9 cellular contexts compared by ENCODE assay signal in genomic region chr1:201488817-201489581, GRCh38.
DNase-seq lines count a peak whose midpoint lies in the region; ATAC-seq, FAIRE-seq and TF ChIP-seq lines count a peak whose summit lies in the region.
"Had no signal": no experiment of that assay in that cellular context is flagged by ENCODE, and none has a peak within 500 bp of the region (broad histone marks: within the 10 kb centered on the region; RNA-seq: fewer than 3 reads in every experiment).

No MANE protein-coding gene starts in this region.

- H3K36me3 Mint-ChIP-seq in nephron (ENCODE audit: low read depth), result no peaks in the 10 kb centered on the region

- FAIRE-seq in RCC 7860 (lab: Jason Lieb, UNC), result peak; percentile 93

- H3K27ac Mint-ChIP-seq in nephron, result peak overlapping the region; percentile 56 to 88 (median 81)
- H3K27ac Mint-ChIP-seq: T-cell had no signal

- H3K4me3 Mint-ChIP-seq in nephron, result no peak overlapping the region
- H3K4me3 Mint-ChIP-seq: T-cell had no signal

- H3K27me3 Mint-ChIP-seq in nephron (ENCODE audit: low read depth), result peaks cover 10% of the 10 kb centered on the region
- H3K27me3 Mint-ChIP-seq: T-cell had no signal

- H3K4me1 Mint-ChIP-seq in nephron, result peaks cover 68% of the 10 kb centered on the region
- H3K4me1 Mint-ChIP-seq: T-cell had no signal

- no peak for ATAC-seq in HG02852 (IDR thresholded peaks at IDR 0.05; ENCODE audit: unreplicated experiment)
- no peak for ATAC-seq in HG03378 (IDR thresholded peaks at IDR 0.05; ENCODE audit: unreplicated experiment)
- no peak for ATAC-seq in HG03342 (IDR thresholded peaks at IDR 0.05; ENCODE audit: unreplicated experiment)
- ATAC-seq: T-cell had no signal

- DNase-seq in AG09319 (ENCODE audit: extremely low read depth, low read depth) (peak; percentile 85), RCC 7860 (ENCODE audit: low spot score) (peak; percentile 89), erythroblast (lab: John Stamatoyannopoulos, UW) (peak; percentile 35 to 79), activated T-cell treated with anti-CD3 and anti-CD28 coated beads for 4 hours (no peak)

- TF ChIP-seq POLR2A in erythroblast (IDR thresholded peaks at IDR 0.05; ENCODE audit: low read length), result no peak

- peaks cover 5% of the 10 kb centered on the region for H3K9me3 Mint-ChIP-seq in nephron
- H3K9me3 Mint-ChIP-seq: T-cell had no signal

- TF ChIP-seq CTCF in AG09319 (IDR thresholded peaks at IDR 0.05; ENCODE audit: low read depth, low read length) (no peak), nephron (IDR thresholded peaks at IDR 0.05; ENCODE audit: unreplicated experiment in 3 of 3) (no peak)
